26 cellular contexts compared by ENCODE assay signal in genomic region chr9:129171993-129172751, GRCh38. TPM values are rescaled to one million over a fixed set of nuclear protein-coding genes. Genes with fewer than 3 reads are reported as not detected.
DNase-seq lines count a peak whose midpoint lies in the region; ATAC-seq, FAIRE-seq and TF ChIP-seq lines count a peak whose summit lies in the region.
"Had no signal": no experiment of that assay in that cellular context is flagged by ENCODE, and none has a peak within 500 bp of the region (broad histone marks: within the 10 kb centered on the region; RNA-seq: fewer than 3 reads in every experiment).

No MANE protein-coding gene starts in this region.

- H3K4me1 ChIP-seq in A549, result peaks cover 57% of the 10 kb centered on the region

- peak overlapping the region; percentile 99 for H3K27ac ChIP-seq in A549
- H3K27ac ChIP-seq in RWPE1, result peak overlapping the region; percentile 99
- H3K27ac ChIP-seq: HL-60, upper lobe of left lung had no signal

- peak overlapping the region; percentile 96 for H3K4me2 ChIP-seq in A549
- H3K4me2 ChIP-seq: SK-N-SH had no signal

- ATAC-seq in A549 (no peak), HG02870 (IDR thresholded peaks at IDR 0.05; ENCODE audit: unreplicated experiment) (no peak), GM21529 (IDR thresholded peaks at IDR 0.05; ENCODE audit: unreplicated experiment) (no peak)
- ATAC-seq in stimulated activated effector memory CD8-positive, alpha-beta T cell treated with anti-CD3 and anti-CD28 coated beads, Interleukin-12 subunit alpha, Interleukin-12 subunit beta, amount 100 ng/mL, for 72 hours, result no peak
- ATAC-seq: stimulated activated naive B cell treated with anti-CD40 and anti-IgM and Interleukin-4, amounts not matched to agents 10 μg/mL and 1 μg/mL and 100 μg/mL, for 72 hours had no signal

- H3K9me3 Mint-ChIP-seq in mesothelial cell of epicardium, result no peaks in the 10 kb centered on the region
- H3K9me3 Mint-ChIP-seq in stimulated activated effector memory CD8-positive, alpha-beta T cell treated with anti-CD3 and anti-CD28 coated beads, Interleukin-12 subunit alpha, Interleukin-12 subunit beta, amount 100 ng/mL, for 72 hours, result no peaks in the 10 kb centered on the region
- H3K9me3 Mint-ChIP-seq: stimulated activated naive B cell treated with anti-CD40 and anti-IgM and Interleukin-4, amounts not matched to agents 10 μg/mL and 1 μg/mL and 100 μg/mL, for 72 hours had no signal

- H3K9me3 ChIP-seq in A549, result no peaks in the 10 kb centered on the region
- H3K9me3 ChIP-seq: SK-N-SH, upper lobe of left lung had no signal

- no peak for TF ChIP-seq EP300 in A549 (IDR thresholded peaks at IDR 0.05)

- no peak for FAIRE-seq in A549 (lab: Jason Lieb, UNC)
- FAIRE-seq: endometrium had no signal

- no peak for TF ChIP-seq POLR2A in A549 (IDR thresholded peaks at IDR 0.05; ENCODE audit: low read length)

- H3K27me3 Mint-ChIP-seq in mesothelial cell of epicardium (ENCODE audit: low read depth), result no peaks in the 10 kb centered on the region

- POLR2A ChIA-PET in A549 (lab: Yijun Ruan, JAX), result interaction anchor here (0.8 to 7.3 kb wide), 4 partner anchors 32 to 324 kb away, joined by 3 to 171 read pairs (median 21); no protein-coding TSS in a partner anchor
- POLR2A ChIA-PET in RWPE1 (lab: Yijun Ruan, JAX; ENCODE audit: low non-redundant PET), result interaction anchor here (0.7 kb wide), 1 partner anchor 160 kb away, joined by 3 read pairs; no protein-coding TSS in a partner anchor

- no peak for TF ChIP-seq CTCF in A549 (IDR thresholded peaks at IDR 0.05)
- TF ChIP-seq CTCF in RWPE1 (conservative IDR thresholded peaks at IDR 0.05; ENCODE audit: low read depth), result no peak
- TF ChIP-seq CTCF in mesothelial cell of epicardium (IDR thresholded peaks at IDR 0.05; ENCODE audit: unreplicated experiment), result no peak

- DNase-seq in A549 (ENCODE audit: low read depth in 1 of 2, low spot score in 1 of 2), result no peak
- DNase-seq in RWPE1 (ENCODE audit: low spot score), result no peak
- no peak for DNase-seq in mesothelial cell of epicardium (ENCODE audit: low spot score in 2 of 2, unreplicated experiment in 2 of 2)
- no peak for DNase-seq in stimulated activated effector memory CD8-positive, alpha-beta T cell treated with anti-CD3 and anti-CD28 coated beads, Interleukin-12 subunit alpha, Interleukin-12 subunit beta, amount 100 ng/mL, for 72 hours (ENCODE audit: low spot score in 2 of 2)
- no peak for DNase-seq in SKM-1 treated with dmso at 0.1 percent for 144 hours (lab: John Stamatoyannopoulos, UW; ENCODE audit: unreplicated experiment)
- no peak for DNase-seq in NCI-H1694 (lab: John Stamatoyannopoulos, UW)
- DNase-seq: ACHN; activated CD4-positive, alpha-beta T cell treated with anti-CD3 and anti-CD28 coated beads for 4 hours; activated naive CD4-positive, alpha-beta T cell treated with Interleukin-2 at 50 U/mL for 16 hours; activated T-cell treated with anti-CD3 and anti-CD28 coated beads, Interleukin-2, amount 50 U/mL, for 48 hours; central memory CD4-positive, alpha-beta T cell; COR-L47; dermis blood vessel endothelial cell; GDM1; NCI-H1092; NCI-H2029; NCI-H2227 treated with DMSO at 0.1 percent for 48 hours; SK-N-SH; stimulated activated CD4-positive, alpha-beta T cell treated with anti-CD3 and anti-CD28 coated beads, Interleukin-4, amount 100 ng/mL, for 1 hour; stimulated activated naive B cell treated with anti-CD40 and anti-IgM and Interleukin-4, amounts not matched to agents 10 μg/mL and 1 μg/mL and 100 μg/mL, for 72 hours; upper lobe of left lung had no signal

- peaks cover 32% of the 10 kb centered on the region for H3K4me1 Mint-ChIP-seq in mesothelial cell of epicardium
- H3K4me1 Mint-ChIP-seq in stimulated activated effector memory CD8-positive, alpha-beta T cell treated with anti-CD3 and anti-CD28 coated beads, Interleukin-12 subunit alpha, Interleukin-12 subunit beta, amount 100 ng/mL, for 72 hours, result peaks cover 30% of the 10 kb centered on the region

- peak overlapping the region; percentile 50 for H3K27ac Mint-ChIP-seq in mesothelial cell of epicardium
- peak overlapping the region; percentile 67 for H3K27ac Mint-ChIP-seq in stimulated activated effector memory CD8-positive, alpha-beta T cell treated with anti-CD3 and anti-CD28 coated beads, Interleukin-12 subunit alpha, Interleukin-12 subunit beta, amount 100 ng/mL, for 72 hours
- H3K27ac Mint-ChIP-seq: stimulated activated naive B cell treated with anti-CD40 and anti-IgM and Interleukin-4, amounts not matched to agents 10 μg/mL and 1 μg/mL and 100 μg/mL, for 72 hours had no signal

- no peak overlapping the region for H3K4me3 ChIP-seq in A549
- H3K4me3 ChIP-seq: lung, upper lobe of left lung had no signal

- CTCF ChIA-PET in A549 (lab: Yijun Ruan, JAX), result interaction anchor here (0.6 to 38.0 kb wide), 22 partner anchors 9 to 453 kb away, joined by 3 to 1029 read pairs (median 9); partner anchors contain the start of genes C9orf50 and NTMT1
- CTCF ChIA-PET in RWPE1 (lab: Yijun Ruan, JAX), result interaction anchor here (0.5 to 5.8 kb wide), 8 partner anchors 15 to 452 kb away, joined by 3 to 63 read pairs (median 10); no protein-coding TSS in a partner anchor

- no peaks in the 10 kb centered on the region for H3K36me3 Mint-ChIP-seq in mesothelial cell of epicardium
- H3K36me3 Mint-ChIP-seq in stimulated activated effector memory CD8-positive, alpha-beta T cell treated with anti-CD3 and anti-CD28 coated beads, Interleukin-12 subunit alpha, Interleukin-12 subunit beta, amount 100 ng/mL, for 72 hours, result peaks cover 12% of the 10 kb centered on the region
- H3K36me3 Mint-ChIP-seq: stimulated activated naive B cell treated with anti-CD40 and anti-IgM and Interleukin-4, amounts not matched to agents 10 μg/mL and 1 μg/mL and 100 μg/mL, for 72 hours had no signal

- 57% methylated on average over 7 of the region's 7 CpGs for WGBS in A549 (ENCODE audit: missing lambda C conversion rate)

- H3K4me3 Mint-ChIP-seq in mesothelial cell of epicardium, result no peak overlapping the region
- no peak overlapping the region for H3K4me3 Mint-ChIP-seq in stimulated activated effector memory CD8-positive, alpha-beta T cell treated with anti-CD3 and anti-CD28 coated beads, Interleukin-12 subunit alpha, Interleukin-12 subunit beta, amount 100 ng/mL, for 72 hours
- H3K4me3 Mint-ChIP-seq: stimulated activated naive B cell treated with anti-CD40 and anti-IgM and Interleukin-4, amounts not matched to agents 10 μg/mL and 1 μg/mL and 100 μg/mL, for 72 hours had no signal

- TF ChIP-seq RAD21 in A549 (conservative IDR thresholded peaks at IDR 0.05 in 1 of 2, IDR thresholded peaks at IDR 0.05 in 1 of 2), result no peak

TF ChIP-seq in A549, 52 proteins besides CTCF, POLR2A, EP300 and RAD21 (continues in another document):
- TF ChIP-seq ATOH8 (CRISPR knock-in tag; IDR thresholded peaks at IDR 0.05; ENCODE audit: low read depth), result no peak
- no peak for TF ChIP-seq RCOR1 (IDR thresholded peaks at IDR 0.05; ENCODE audit: low read depth, low read length)
- TF ChIP-seq HEYL (CRISPR knock-in tag; IDR thresholded peaks at IDR 0.05), result no peak
- no peak for TF ChIP-seq CHD4 (IDR thresholded peaks at IDR 0.05; ENCODE audit: borderline replicate concordance)
- TF ChIP-seq JUNB (IDR thresholded peaks at IDR 0.05), result no peak
- TF ChIP-seq HOXB13 (CRISPR knock-in tag; IDR thresholded peaks at IDR 0.05; ENCODE audit: low read depth), result no peak
- TF ChIP-seq FOXS1 (CRISPR knock-in tag; IDR thresholded peaks at IDR 0.05), result no peak
- TF ChIP-seq, protein P1, sequence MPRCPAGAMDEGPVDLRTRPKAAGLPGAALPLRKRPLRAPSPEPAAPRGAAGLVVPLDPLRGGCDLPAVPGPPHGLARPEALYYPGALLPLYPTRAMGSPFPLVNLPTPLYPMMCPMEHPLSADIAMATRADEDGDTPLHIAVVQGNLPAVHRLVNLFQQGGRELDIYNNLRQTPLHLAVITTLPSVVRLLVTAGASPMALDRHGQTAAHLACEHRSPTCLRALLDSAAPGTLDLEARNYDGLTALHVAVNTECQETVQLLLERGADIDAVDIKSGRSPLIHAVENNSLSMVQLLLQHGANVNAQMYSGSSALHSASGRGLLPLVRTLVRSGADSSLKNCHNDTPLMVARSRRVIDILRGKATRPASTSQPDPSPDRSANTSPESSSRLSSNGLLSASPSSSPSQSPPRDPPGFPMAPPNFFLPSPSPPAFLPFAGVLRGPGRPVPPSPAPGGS (IDR thresholded peaks at IDR 0.05), result no peak
- no peak for TF ChIP-seq CBX8 (IDR thresholded peaks at IDR 0.05)
- TF ChIP-seq, protein P2, sequence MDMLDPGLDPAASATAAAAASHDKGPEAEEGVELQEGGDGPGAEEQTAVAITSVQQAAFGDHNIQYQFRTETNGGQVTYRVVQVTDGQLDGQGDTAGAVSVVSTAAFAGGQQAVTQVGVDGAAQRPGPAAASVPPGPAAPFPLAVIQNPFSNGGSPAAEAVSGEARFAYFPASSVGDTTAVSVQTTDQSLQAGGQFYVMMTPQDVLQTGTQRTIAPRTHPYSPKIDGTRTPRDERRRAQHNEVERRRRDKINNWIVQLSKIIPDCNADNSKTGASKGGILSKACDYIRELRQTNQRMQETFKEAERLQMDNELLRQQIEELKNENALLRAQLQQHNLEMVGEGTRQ (IDR thresholded peaks at IDR 0.05), result no peak

RNA-seq across cellular contexts. Expression of gene IER5L, which starts 5.9 kb away (rescaled TPM):
- 16.8 and 25.1 TPM in 2 replicates for polyA plus RNA-seq in A549 (2011; rRNA removed)
- polyA plus RNA-seq in A549 (2012; cell fraction: cytosol; rRNA removed), result 51.4 and 90.0 TPM in 2 replicates
- 63.3 and 123 TPM in 2 replicates for polyA plus RNA-seq in A549 (2012; cell fraction: nucleus; rRNA removed)
- 47.9 to 67.5 TPM (median 54.9 TPM) in 3 replicates for polyA plus RNA-seq in A549 (2017; fragmentation: RNase III; extraction: RNeasy Plus Mini Kit Qiagen cat#74134 plus additional on column Dnase treatment)
- 18.1 and 21.3 TPM in 2 replicates for polyA minus RNA-seq in A549 (2011; rRNA and poly(A)+ RNA removed)
- 31.3 to 34.7 TPM (median 31.9 TPM) in 3 replicates for total RNA-seq in mesothelial cell of epicardium
